In genomic region chr2:20542761-20543578, GRCh38 we compare ENCODE assay signal across 16 cellular contexts.
DNase-seq lines count a peak whose midpoint lies in the region; ATAC-seq and TF ChIP-seq lines count a peak whose summit lies in the region.
"Had no signal": no experiment of that assay in that cellular context is flagged by ENCODE, and none has a peak within 500 bp of the region (broad histone marks: within the 10 kb centered on the region; RNA-seq: fewer than 3 reads in every experiment).

No MANE protein-coding gene starts in this region.

- H3K27me3 ChIP-seq in mammary epithelial cell (ENCODE audit: insufficient read depth, low read length) = no peaks in the 10 kb centered on the region
- H3K27me3 ChIP-seq in neural cell (ENCODE audit: insufficient read depth, low read depth, low read length) = no peaks in the 10 kb centered on the region
- no peaks in the 10 kb centered on the region for H3K27me3 ChIP-seq in thyroid gland
- H3K27me3 ChIP-seq: cardiac muscle cell, vagina had no signal

- no peak for ATAC-seq in HG02642 (IDR thresholded peaks at IDR 0.05; ENCODE audit: poor library complexity, unreplicated experiment)
- no peak for ATAC-seq in GM19035 (IDR thresholded peaks at IDR 0.05; ENCODE audit: unreplicated experiment)
- ATAC-seq: activated naive CD4-positive, alpha-beta T cell treated with anti-CD3 and anti-CD28 coated beads, Interleukin-2, amount 50 U/mL, for 72 hours had no signal

- no peak for TF ChIP-seq RAD21 in neural cell (conservative IDR thresholded peaks at IDR 0.05)

- H3K9me3 ChIP-seq in mammary epithelial cell (replicated peaks; ENCODE audit: insufficient read depth, low read length) (no peaks in the 10 kb centered on the region), neural cell (ENCODE audit: low read length) (no peaks in the 10 kb centered on the region), thyroid gland (no peaks in the 10 kb centered on the region)
- H3K9me3 ChIP-seq: Caco-2, vagina had no signal

- TF ChIP-seq CTCF in MCF 10A (IDR thresholded peaks at IDR 0.05; ENCODE audit: unreplicated experiment) (no peak), mammary epithelial cell (conservative IDR thresholded peaks at IDR 0.05 in 1 of 2, IDR thresholded peaks at IDR 0.05 in 1 of 2; ENCODE audit: extremely low read depth in 1 of 2, insufficient read depth in 1 of 2, low read depth in 1 of 2, low read length in 2 of 2) (no peak), choroid plexus epithelial cell (conservative IDR thresholded peaks at IDR 0.05; ENCODE audit: low read depth, low read length) (no peak), neural cell (IDR thresholded peaks at IDR 0.05; ENCODE audit: poor library complexity, severe bottlenecking) (no peak), thyroid gland (IDR thresholded peaks at IDR 0.05) (no peak)

- H3K4me3 Mint-ChIP-seq in MCF 10A (ENCODE audit: unreplicated experiment) = no peak overlapping the region
- H3K4me3 Mint-ChIP-seq: activated CD4-positive, alpha-beta T cell treated with anti-CD3 and anti-CD28 coated beads, Interleukin-2, amount 10 ng/mL, durations not matched to agents 24 days and 14 days; endodermal cell had no signal

- no peak for TF ChIP-seq EP300 in neural cell (conservative IDR thresholded peaks at IDR 0.05; ENCODE audit: poor library complexity, severe bottlenecking)

- no peak overlapping the region for H2AFZ ChIP-seq in mammary epithelial cell (ENCODE audit: low read depth, low read length)
- no peak overlapping the region for H2AFZ ChIP-seq in neural cell (ENCODE audit: low read depth, low read length)

- H3K4me1 ChIP-seq in mammary epithelial cell (ENCODE audit: insufficient read depth, low read length) (peaks cover 8% of the 10 kb centered on the region), thyroid gland (no peaks in the 10 kb centered on the region)

- H3K9me3 Mint-ChIP-seq in MCF 10A (ENCODE audit: unreplicated experiment) = no peaks in the 10 kb centered on the region
- H3K9me3 Mint-ChIP-seq: activated CD4-positive, alpha-beta T cell treated with anti-CD3 and anti-CD28 coated beads, Interleukin-2, amount 10 ng/mL, durations not matched to agents 24 days and 14 days; activated naive CD4-positive, alpha-beta T cell treated with anti-CD3 and anti-CD28 coated beads, Interleukin-2, amount 50 U/mL, for 72 hours had no signal

- 88% methylated on average over 12 of the region's 13 CpGs for WGBS in mammary epithelial cell (ENCODE audit: low coverage, missing lambda C conversion rate)
- WGBS in thyroid gland, 2 donors = 79 to 87% methylated on average over 11 to 13 of the region's 13 CpGs

- H3K9me2 ChIP-seq in neural cell (ENCODE audit: insufficient read depth, low read length) = no peaks in the 10 kb centered on the region

- no peak for TF ChIP-seq POLR2A in thyroid gland (IDR thresholded peaks at IDR 0.05)

- H3K4me2 ChIP-seq in mammary epithelial cell (ENCODE audit: insufficient read depth, low read depth, low read length) (no peak overlapping the region), neural cell (ENCODE audit: low read length) (no peak overlapping the region)

- POLR2A ChIA-PET in MCF 10A (lab: Yijun Ruan, JAX) = no interaction called here

- no peaks in the 10 kb centered on the region for H3K36me3 ChIP-seq in mammary epithelial cell (ENCODE audit: insufficient read depth, low read length)
- H3K36me3 ChIP-seq in neural cell (ENCODE audit: insufficient read depth, low read length) = no peaks in the 10 kb centered on the region
- H3K36me3 ChIP-seq in thyroid gland = no peaks in the 10 kb centered on the region
- H3K36me3 ChIP-seq: cardiac muscle cell, vagina had no signal

- no peaks in the 10 kb centered on the region for H3K27me3 Mint-ChIP-seq in MCF 10A (ENCODE audit: insufficient read depth, unreplicated experiment)

- H3K4me1 Mint-ChIP-seq in MCF 10A (ENCODE audit: insufficient read depth, unreplicated experiment) = peaks cover 19% of the 10 kb centered on the region
- H3K4me1 Mint-ChIP-seq: activated CD4-positive, alpha-beta T cell treated with anti-CD3 and anti-CD28 coated beads, Interleukin-2, amount 10 ng/mL, durations not matched to agents 24 days and 14 days had no signal

- in situ Hi-C loops in mammary epithelial cell (cut with MboI; ENCODE audit: low sequenced_read_pairs in 2 of 2) = no loop called here

- no peaks in the 10 kb centered on the region for H3K79me2 ChIP-seq in mammary epithelial cell (ENCODE audit: insufficient read depth, low read length)
- no peaks in the 10 kb centered on the region for H3K79me2 ChIP-seq in neural cell (replicated peaks; ENCODE audit: insufficient read depth, low read length)

- CTCF ChIA-PET in MCF 10A (lab: Yijun Ruan, JAX) = interaction anchor here (0.6 kb wide), 1 partner anchor 8 kb away, joined by 3 read pairs; no protein-coding TSS in a partner anchor
- CTCF ChIA-PET in mammary epithelial cell (lab: Charles Lee; ENCODE audit: low non-redundant PET) = no interaction called here

- H3K36me3 Mint-ChIP-seq in MCF 10A (ENCODE audit: insufficient read depth, unreplicated experiment) = peaks cover 4% of the 10 kb centered on the region
- H3K36me3 Mint-ChIP-seq: activated naive CD4-positive, alpha-beta T cell treated with anti-CD3 and anti-CD28 coated beads, Interleukin-2, amount 50 U/mL, for 72 hours had no signal

- BruUV-seq in MCF 10A (replicated peaks; lab: Mats Ljungman, UMichigan) (no TSS peak), mammary epithelial cell (replicated peaks; lab: Mats Ljungman, UMichigan) (no TSS peak)

- intact Hi-C loops in MCF 10A (cut with micrococcal nuclease) (no loop called here), mammary epithelial cell (cut with micrococcal nuclease) (no loop called here), thyroid gland (cut with DNase I) (no loop called here)

- H3F3A ChIP-seq in neural cell (ENCODE audit: insufficient read depth, low read length, poor library complexity, severe bottlenecking) = no peaks in the 10 kb centered on the region

- H3K9ac ChIP-seq in mammary epithelial cell (ENCODE audit: insufficient read depth, low read length) = no peak overlapping the region
- no peak overlapping the region for H3K9ac ChIP-seq in neural cell (ENCODE audit: low read length)

- H3K4me3 ChIP-seq in mammary epithelial cell (replicated peaks in 1 of 3; ENCODE audit: insufficient read depth in 1 of 3, low read depth in 2 of 3, low read length in 3 of 3) (no peak overlapping the region), choroid plexus epithelial cell (ENCODE audit: low read depth, low read length) (no peak overlapping the region), neural cell (ENCODE audit: low read length) (no peak overlapping the region), thyroid gland (replicated peaks in 1 of 3) (no peak overlapping the region)
- H3K4me3 ChIP-seq: cardiac muscle cell, vagina had no signal

- DNase-seq in MCF 10A (ENCODE audit: unreplicated experiment) = peak; percentile 35
- no peak for DNase-seq in mammary epithelial cell
- peak; percentile 60 for DNase-seq in choroid plexus epithelial cell (ENCODE audit: low read depth)
- DNase-seq in thyroid gland = no peak
- DNase-seq: activated CD4-positive, alpha-beta T cell treated with anti-CD3 and anti-CD28 coated beads, Interleukin-2, amount 10 ng/mL, durations not matched to agents 24 days and 14 days; Caco-2; endodermal cell; stimulated activated CD4-positive, alpha-beta T cell treated with anti-CD3 and anti-CD28 coated beads, Interleukin-12 subunit alpha, Interleukin-12 subunit beta, amount 100 ng/mL, for 4 hours; stimulated activated naive CD4-positive, alpha-beta T cell treated with Interleukin-2 at 50 U/mL for 16 hours had no signal

- dilution Hi-C loops in mammary epithelial cell (cut with HindIII; ENCODE audit: low sequenced_read_pairs) = no loop called here

- H4K20me1 ChIP-seq in mammary epithelial cell (ENCODE audit: insufficient read depth, low read length) (no peaks in the 10 kb centered on the region), neural cell (ENCODE audit: insufficient read depth) (no peaks in the 10 kb centered on the region)

- H3K27ac ChIP-seq in mammary epithelial cell (ENCODE audit: insufficient read depth, low read depth, low read length) (no peak overlapping the region), neural cell (ENCODE audit: low read length) (peak overlapping the region; percentile 82), temporal lobe (ENCODE audit: low read depth, low read length) (peak overlapping the region; percentile 62), thyroid gland (no peak overlapping the region)
- H3K27ac ChIP-seq: cardiac muscle cell, vagina had no signal

- no peak overlapping the region for H3K27ac Mint-ChIP-seq in MCF 10A (ENCODE audit: low read depth, unreplicated experiment)
- H3K27ac Mint-ChIP-seq: activated CD4-positive, alpha-beta T cell treated with anti-CD3 and anti-CD28 coated beads, Interleukin-2, amount 10 ng/mL, durations not matched to agents 24 days and 14 days; activated naive CD4-positive, alpha-beta T cell treated with anti-CD3 and anti-CD28 coated beads, Interleukin-2, amount 50 U/mL, for 72 hours; endodermal cell had no signal

TF ChIP-seq in neural cell, 6 proteins besides CTCF, POLR2A, EP300 and RAD21 (continues in another document):
- TF ChIP-seq POLR2AphosphoS5 (IDR thresholded peaks at IDR 0.05) = no peak
- no peak for TF ChIP-seq EZH2 (IDR thresholded peaks at IDR 0.05; ENCODE audit: borderline replicate concordance, insufficient read depth, low read length, poor library complexity, severe bottlenecking)
- no peak for TF ChIP-seq TAF1 (IDR thresholded peaks at IDR 0.05; ENCODE audit: low read depth)
- TF ChIP-seq REST (IDR thresholded peaks at IDR 0.05; ENCODE audit: borderline replicate concordance) = no peak

Comparison
In these comparisons a context has a peak if more than half of its experiments do, and no peak if none do; other contexts are left out.
1. DNase-seq: peak in MCF 10A (single experiment) and choroid plexus epithelial cell (single experiment); none in mammary epithelial cell (single experiment) and thyroid gland (0 of 2).
2. H3K27ac ChIP-seq: peak in neural cell (single experiment) and temporal lobe (single experiment); none in mammary epithelial cell (single experiment) and thyroid gland (0 of 3).